ENCODE assay signal across 32 cellular contexts in genomic region chr3:123533554-123534159, GRCh38.
"Had no signal": no experiment of that assay in that cellular context is flagged by ENCODE, and none has a peak within 500 bp of the region (broad histone marks: within the 10 kb centered on the region; RNA-seq: fewer than 3 reads in every experiment).

No MANE protein-coding gene starts in this region.

- H3K27me3 ChIP-seq: esophagus muscularis mucosa, heart left ventricle, left lung, neutrophil, ovary, sigmoid colon, tibial nerve had no signal

- H3K4me1 ChIP-seq: heart left ventricle, prostate gland, tibial nerve had no signal

- DNase-seq: activated CD4-positive, alpha-beta T cell treated with anti-CD3 and anti-CD28 coated beads, Interleukin-2, amount 10 ng/mL, durations not matched to agents 24 days and 14 days; activated CD4-positive, CD25-positive, alpha-beta regulatory T cell treated with anti-CD3 and anti-CD28 coated beads, Interleukin-2, amount 50 U/mL, for 72 hours; activated CD8-positive, alpha-beta T cell treated with anti-CD3 and anti-CD28 coated beads for 36 hours; activated gamma-delta T cell treated with Interleukin-2 at 50 U/mL for 16 hours; activated naive CD4-positive, alpha-beta T cell treated with anti-CD3 and anti-CD28 coated beads, Interleukin-2, amount 50 U/mL, for 16 hours; activated T-cell treated with anti-CD3 and anti-CD28 coated beads, Interleukin-2, amount 50 U/mL, for 4 hours; anterior cingulate cortex; dermis blood vessel endothelial cell; effector CD4-positive, alpha-beta T cell; heart left ventricle; hypothalamus; immature natural killer cell; kidney; left lung; nephron progenitor cell; ovary; retina; sigmoid colon; small intestine; stimulated activated CD4-positive, alpha-beta T cell treated with anti-CD3 and anti-CD28 coated beads, Interleukin-1b, Interleukin-23, amount 100 ng/mL, for 48 hours; stimulated activated CD4-positive, alpha-beta T cell treated with anti-CD3 and anti-CD28 coated beads, Interleukin-4, amount 100 ng/mL, for 4 hours; stimulated activated CD8-positive, alpha-beta memory T cell treated with anti-CD3 and anti-CD28 coated beads, Interleukin-4, amount 100 ng/mL, for 48 hours; stimulated activated naive CD8-positive, alpha-beta T cell treated with anti-CD3 and anti-CD28 coated beads, Interleukin-15, amount 100 ng/mL, for 72 hours; T-helper 17 cell had no signal

- FAIRE-seq: bronchial epithelial cell, kidney had no signal

- H3K27ac ChIP-seq: heart left ventricle, left lung, neutrophil, ovary, prostate gland, sigmoid colon, tibial nerve had no signal

- H3K4me3 ChIP-seq: esophagus muscularis mucosa, heart left ventricle, left lung, ovary, prostate gland, sigmoid colon, tibial nerve had no signal

- ATAC-seq: activated CD8-positive, alpha-beta T cell treated with anti-CD3 and anti-CD28 coated beads for 36 hours; activated T-cell treated with anti-CD3 and anti-CD28 coated beads, Interleukin-2, amount 50 U/mL, for 4 hours; activated T-helper 17 cell treated with anti-CD3 and anti-CD28 coated beads, Interleukin-2, amount 50 U/mL, for 72 hours; heart left ventricle; left lung; SK-N-SH treated with all-trans-retinoic acid at 6 μM for 48 hours; stimulated activated memory B cell treated with anti-CD40 and anti-IgM and Interleukin-4, amounts not matched to agents 10 μg/mL and 1 μg/mL and 100 μg/mL, for 72 hours; stimulated activated naive CD8-positive, alpha-beta T cell treated with anti-CD3 and anti-CD28 coated beads, Interleukin-15, amount 100 ng/mL, for 72 hours; T-helper 17 cell had no signal

- H3K9me3 ChIP-seq: esophagus muscularis mucosa, heart left ventricle, left lung, neutrophil, ovary, prostate gland, sigmoid colon, tibial nerve had no signal

- H3K36me3 ChIP-seq: esophagus muscularis mucosa, heart left ventricle, left lung, neutrophil, ovary, prostate gland, sigmoid colon, tibial nerve had no signal
